8 cellular contexts compared by ENCODE assay signal in genomic region chr19:14496849-14497346, GRCh38. TPM values are rescaled to one million over a fixed set of nuclear protein-coding genes. Genes with fewer than 3 reads are reported as not detected.
DNase-seq lines count a peak whose midpoint lies in the region; ATAC-seq, FAIRE-seq and TF ChIP-seq lines count a peak whose summit lies in the region.

No MANE protein-coding gene starts in this region.

- no peak for TF ChIP-seq CTCF in kidney (IDR thresholded peaks at IDR 0.05; ENCODE audit: borderline replicate concordance, extremely low read depth, insufficient read depth)

- ATAC-seq in activated naive CD8-positive, alpha-beta T cell treated with anti-CD3 and anti-CD28 coated beads, Interleukin-2, amount 10 ng/mL, durations not matched to agents 7 days and 5 days (ENCODE audit: low read depth): no peak
- ATAC-seq in stimulated activated memory B cell treated with anti-CD40 and anti-IgM and Interleukin-4, amounts not matched to agents 10 μg/mL and 1 μg/mL and 100 μg/mL, for 72 hours: no peak
- ATAC-seq in GM21526 (IDR thresholded peaks at IDR 0.05; ENCODE audit: low FRiP score, unreplicated experiment) (no peak), HG03045 (IDR thresholded peaks at IDR 0.05; ENCODE audit: unreplicated experiment) (no peak)

- peak; percentile 11 for DNase-seq in NCI-H1105 treated with DMSO at 0.1 percent for 48 hours (lab: John Stamatoyannopoulos, UW)
- DNase-seq in NCI-H1105 (lab: John Stamatoyannopoulos, UW): no peak
- no peak for DNase-seq in activated naive CD8-positive, alpha-beta T cell treated with anti-CD3 and anti-CD28 coated beads, Interleukin-2, amount 10 ng/mL, durations not matched to agents 7 days and 5 days
- no peak for DNase-seq in kidney
- DNase-seq in HTR-8/SVneo (ENCODE audit: insufficient read length, low spot score): no peak

- H3K36me3 ChIP-seq in kidney (ENCODE audit: control insufficient read depth in 1 of 2, insufficient read depth in 2 of 2, low read length in 2 of 2): no peaks in the 10 kb centered on the region

- intact Hi-C loops in kidney (cut with DNase I): no loop called here

- peak overlapping the region; percentile 79 for H3K27ac Mint-ChIP-seq in activated naive CD8-positive, alpha-beta T cell treated with anti-CD3 and anti-CD28 coated beads, Interleukin-2, amount 10 ng/mL, durations not matched to agents 7 days and 5 days
- H3K27ac Mint-ChIP-seq in stimulated activated memory B cell treated with anti-CD40 and anti-IgM and Interleukin-4, amounts not matched to agents 10 μg/mL and 1 μg/mL and 100 μg/mL, for 72 hours: no peak overlapping the region

- peaks cover 15 to 17% of the 10 kb centered on the region in 2 donors for H3K4me1 ChIP-seq in kidney (ENCODE audit: control insufficient read depth in 1 of 2, insufficient read depth in 1 of 2, low read depth in 1 of 2, low read length in 2 of 2)

- peaks cover 3% of the 10 kb centered on the region for H3K27me3 Mint-ChIP-seq in activated naive CD8-positive, alpha-beta T cell treated with anti-CD3 and anti-CD28 coated beads, Interleukin-2, amount 10 ng/mL, durations not matched to agents 7 days and 5 days
- H3K27me3 Mint-ChIP-seq in stimulated activated memory B cell treated with anti-CD40 and anti-IgM and Interleukin-4, amounts not matched to agents 10 μg/mL and 1 μg/mL and 100 μg/mL, for 72 hours: no peaks in the 10 kb centered on the region

- H3K9ac ChIP-seq in kidney (ENCODE audit: low read length in 2 of 2): peak overlapping the region in 1 of 2 donors; percentile 53

- peak overlapping the region in 1 of 2 donors; percentile 61 for H3K4me3 ChIP-seq in kidney (ENCODE audit: low read length in 2 of 2)

- H3K36me3 Mint-ChIP-seq in activated naive CD8-positive, alpha-beta T cell treated with anti-CD3 and anti-CD28 coated beads, Interleukin-2, amount 10 ng/mL, durations not matched to agents 7 days and 5 days: peaks cover 3% of the 10 kb centered on the region
- peaks cover 6% of the 10 kb centered on the region for H3K36me3 Mint-ChIP-seq in stimulated activated memory B cell treated with anti-CD40 and anti-IgM and Interleukin-4, amounts not matched to agents 10 μg/mL and 1 μg/mL and 100 μg/mL, for 72 hours

- peak overlapping the region; percentile 61 to 87 for H3K27ac ChIP-seq in kidney (ENCODE audit: low read depth in 2 of 2, low read length in 2 of 2)

- H3K4me1 Mint-ChIP-seq in activated naive CD8-positive, alpha-beta T cell treated with anti-CD3 and anti-CD28 coated beads, Interleukin-2, amount 10 ng/mL, durations not matched to agents 7 days and 5 days: peaks cover 14% of the 10 kb centered on the region
- peaks cover 9% of the 10 kb centered on the region for H3K4me1 Mint-ChIP-seq in stimulated activated memory B cell treated with anti-CD40 and anti-IgM and Interleukin-4, amounts not matched to agents 10 μg/mL and 1 μg/mL and 100 μg/mL, for 72 hours

- POLR2A ChIA-PET in activated naive CD8-positive, alpha-beta T cell treated with anti-CD3 and anti-CD28 coated beads, Interleukin-2, amount 10 ng/mL, durations not matched to agents 7 days and 5 days (lab: Charles Lee): interaction anchor here (0.5 to 2.6 kb wide), 5 partner anchors 9 to 70 kb away, joined by 3 to 29 read pairs (median 8); no protein-coding TSS in a partner anchor

- H3K9me3 Mint-ChIP-seq in activated naive CD8-positive, alpha-beta T cell treated with anti-CD3 and anti-CD28 coated beads, Interleukin-2, amount 10 ng/mL, durations not matched to agents 7 days and 5 days: no peaks in the 10 kb centered on the region
- no peaks in the 10 kb centered on the region for H3K9me3 Mint-ChIP-seq in stimulated activated memory B cell treated with anti-CD40 and anti-IgM and Interleukin-4, amounts not matched to agents 10 μg/mL and 1 μg/mL and 100 μg/mL, for 72 hours

- H3K4me3 Mint-ChIP-seq in activated naive CD8-positive, alpha-beta T cell treated with anti-CD3 and anti-CD28 coated beads, Interleukin-2, amount 10 ng/mL, durations not matched to agents 7 days and 5 days: peak overlapping the region; percentile 78
- H3K4me3 Mint-ChIP-seq in stimulated activated memory B cell treated with anti-CD40 and anti-IgM and Interleukin-4, amounts not matched to agents 10 μg/mL and 1 μg/mL and 100 μg/mL, for 72 hours: peak overlapping the region; percentile 82

- FAIRE-seq in kidney (lab: Jason Lieb, UNC): no peak
- no peak for FAIRE-seq in HTR-8/SVneo (lab: Jason Lieb, UNC)

- no peaks in the 10 kb centered on the region for H3K9me3 ChIP-seq in kidney (ENCODE audit: control insufficient read depth in 1 of 2, low read length in 2 of 2)

RNA-seq across cellular contexts. Expression of gene GIPC1, which starts 1.0 kb away (rescaled TPM):
- total RNA-seq in activated naive CD8-positive, alpha-beta T cell treated with anti-CD3 and anti-CD28 coated beads, Interleukin-2, amount 10 ng/mL, durations not matched to agents 7 days and 5 days: 10 to 100 TPM; 31.7 to 32.4 TPM
- total RNA-seq in kidney: 94.6 TPM
- 137 TPM for polyA plus RNA-seq in kidney (ENCODE audit: insufficient read depth, low read depth, low replicate concordance)

RNA-seq across cellular contexts. Expression of gene DNAJB1, which starts 21.3 kb away (rescaled TPM):
- 100 to 1,000 TPM; 103 to 110 TPM for total RNA-seq in activated naive CD8-positive, alpha-beta T cell treated with anti-CD3 and anti-CD28 coated beads, Interleukin-2, amount 10 ng/mL, durations not matched to agents 7 days and 5 days
- 77.9 TPM for total RNA-seq in kidney
- 122 TPM for polyA plus RNA-seq in kidney (ENCODE audit: insufficient read depth, low read depth, low replicate concordance)

RNA-seq across cellular contexts. Expression of gene PTGER1, which starts 21.7 kb away (rescaled TPM):
- total RNA-seq in activated naive CD8-positive, alpha-beta T cell treated with anti-CD3 and anti-CD28 coated beads, Interleukin-2, amount 10 ng/mL, durations not matched to agents 7 days and 5 days: under 1 TPM; 0.34 to 0.36 TPM
- total RNA-seq in kidney: 19.0 TPM
- 14.3 TPM for polyA plus RNA-seq in kidney (ENCODE audit: insufficient read depth, low read depth, low replicate concordance)

RNA-seq across cellular contexts. Expression of gene TECR, which starts 32.5 kb away (rescaled TPM):
- total RNA-seq in activated naive CD8-positive, alpha-beta T cell treated with anti-CD3 and anti-CD28 coated beads, Interleukin-2, amount 10 ng/mL, durations not matched to agents 7 days and 5 days: 100 to 1,000 TPM; 161 to 168 TPM
- total RNA-seq in kidney: 132 TPM
- polyA plus RNA-seq in kidney (ENCODE audit: insufficient read depth, low read depth, low replicate concordance): 280 TPM

Comparison
In these comparisons a context has a peak if more than half of its experiments do, and no peak if none do; other contexts are left out.
1. RNA of gene PTGER1, which starts 21.7 kb away (total RNA-seq): 19.0 TPM in kidney (single experiment); 0.34 to 0.36 TPM in activated naive CD8-positive, alpha-beta T cell treated with anti-CD3 and anti-CD28 coated beads, Interleukin-2, amount 10 ng/mL, durations not matched to agents 7 days and 5 days; every median in the first group is over 10 times any median in the second.